ENCODE assay signal across 9 cellular contexts in the genomic region with DNA sequence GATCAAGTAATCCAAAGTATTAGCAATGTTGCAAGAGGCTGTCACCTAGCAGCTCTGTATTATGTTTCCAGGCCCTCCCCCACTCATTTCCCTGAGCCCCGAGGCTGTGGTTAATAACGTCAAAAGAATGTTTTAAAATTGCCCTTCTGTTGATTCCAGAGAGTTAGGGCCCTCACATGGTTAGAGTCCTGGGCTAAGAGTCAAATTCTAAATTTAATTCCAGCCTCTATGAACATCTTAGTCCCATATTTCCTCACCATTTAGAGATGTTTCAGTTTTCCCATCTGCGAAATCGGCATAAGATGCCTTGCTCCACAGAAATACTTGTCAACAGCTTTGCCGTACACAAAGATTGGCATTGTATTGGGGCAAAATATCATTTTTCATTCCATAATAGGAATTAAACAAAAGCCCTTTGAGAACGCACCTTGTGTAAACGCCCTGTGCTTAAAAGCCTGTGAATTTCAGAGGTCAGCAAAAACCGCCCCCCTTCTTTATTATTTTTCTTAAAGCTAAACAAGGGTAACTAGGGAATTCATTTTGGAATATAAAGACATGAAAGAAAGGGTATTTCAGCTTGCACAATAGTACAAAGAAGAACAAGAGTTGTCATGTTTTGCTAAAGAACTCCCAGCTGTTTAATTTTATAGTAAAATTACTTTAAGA.
DNase-seq lines count a peak whose midpoint lies in the region; ATAC-seq and TF ChIP-seq lines count a peak whose summit lies in the region.
"Had no signal": no experiment of that assay in that cellular context is flagged by ENCODE, and none has a peak within 500 bp of the region (broad histone marks: within the 10 kb centered on the region; RNA-seq: fewer than 3 reads in every experiment).

No MANE protein-coding gene starts in this region.

- POLR2A ChIA-PET in CD4-positive, alpha-beta T cell (lab: Charles Lee) = interaction anchor here (0.5 to 6.7 kb wide), 10 partner anchors 9 to 207 kb away, joined by 3 to 103 read pairs (median 6); a partner anchor contains a TSS
- POLR2A ChIA-PET in GM10248 (lab: Yijun Ruan, JAX) = no interaction called here

- no peak overlapping the region for H3K4me3 ChIP-seq in choroid plexus epithelial cell (ENCODE audit: low read depth, low read length)

- no peaks in the 10 kb centered on the region for H3K9me3 Mint-ChIP-seq in CD4-positive, alpha-beta T cell
- H3K9me3 Mint-ChIP-seq in nephron progenitor cell = no peaks in the 10 kb centered on the region

- no peak for ATAC-seq in CD4-positive, alpha-beta T cell (ENCODE audit: poor library complexity)
- no peak for ATAC-seq in HG03097 (IDR thresholded peaks at IDR 0.05; ENCODE audit: low FRiP score, unreplicated experiment)

- H3K9me3 ChIP-seq in CD4-positive, alpha-beta T cell (ENCODE audit: control insufficient read depth, low read length) = no peaks in the 10 kb centered on the region

- CTCF ChIA-PET in CD4-positive, alpha-beta T cell (lab: Charles Lee) = interaction anchor here (1.0 to 5.4 kb wide), 13 partner anchors 10 to 400 kb away, joined by 3 to 74 read pairs (median 10); a partner anchor contains a TSS
- CTCF ChIA-PET in GM10248 (lab: Yijun Ruan, JAX) = interaction anchor here (1.5 to 18.5 kb wide), 9 partner anchors 11 to 228 kb away, joined by 3 to 245 read pairs (median 8); no protein-coding TSS in a partner anchor

- no peaks in the 10 kb centered on the region for H3K36me3 Mint-ChIP-seq in CD4-positive, alpha-beta T cell (ENCODE audit: low read depth)
- H3K36me3 Mint-ChIP-seq in nephron progenitor cell (ENCODE audit: low read depth) = peaks cover 4% of the 10 kb centered on the region

- intact Hi-C loops in CD4-positive, alpha-beta T cell (cut with DNase I, micrococcal nuclease) = loop anchor here (5.0 to 10.0 kb wide), 5 partner anchors 48 to 398 kb away; a partner anchor contains a TSS

- no peaks in the 10 kb centered on the region for H3K27me3 Mint-ChIP-seq in CD4-positive, alpha-beta T cell
- peaks cover 3% of the 10 kb centered on the region for H3K27me3 Mint-ChIP-seq in nephron progenitor cell (ENCODE audit: low read depth, poor library complexity)

- no peak for TF ChIP-seq CTCF in CD4-positive, alpha-beta T cell (IDR thresholded peaks at IDR 0.05)
- TF ChIP-seq CTCF in choroid plexus epithelial cell (conservative IDR thresholded peaks at IDR 0.05; ENCODE audit: low read depth, low read length) (no peak), nephron progenitor cell (IDR thresholded peaks at IDR 0.05) (no peak), GM10248 (IDR thresholded peaks at IDR 0.05; ENCODE audit: control extremely low read depth, extremely low read depth, low read depth, missing control alignments) (no peak)

- no peak overlapping the region for H3K27ac ChIP-seq in CD4-positive, alpha-beta T cell (ENCODE audit: low read depth, low read length)

- H3K27ac Mint-ChIP-seq in CD4-positive, alpha-beta T cell = peak overlapping the region; percentile 80
- H3K27ac Mint-ChIP-seq in nephron progenitor cell = peak overlapping the region; percentile 16

- no peak for DNase-seq in CD4-positive, alpha-beta T cell
- DNase-seq in NCI-H146 (lab: John Stamatoyannopoulos, UW) = peak; percentile 60
- peak; percentile 88 for DNase-seq in choroid plexus epithelial cell (ENCODE audit: low read depth)
- no peak for DNase-seq in nephron progenitor cell
- no peak for DNase-seq in stimulated activated naive CD4-positive, alpha-beta T cell treated with Interleukin-2 at 50 U/mL for 16 hours (lab: John Stamatoyannopoulos, UW)
- DNase-seq in kidney glomerular epithelial cell (lab: John Stamatoyannopoulos, UW) = no peak
- DNase-seq in GM10248 (ENCODE audit: extremely low spot score) = no peak
- DNase-seq: left colon had no signal

- peaks cover 88% of the 10 kb centered on the region for H3K4me1 Mint-ChIP-seq in CD4-positive, alpha-beta T cell (ENCODE audit: low read depth)
- peaks cover 59% of the 10 kb centered on the region for H3K4me1 Mint-ChIP-seq in nephron progenitor cell

- H3K27me3 ChIP-seq in CD4-positive, alpha-beta T cell (ENCODE audit: control insufficient read depth, insufficient read depth, low read length) = no peaks in the 10 kb centered on the region

- no peak overlapping the region for H3K4me3 Mint-ChIP-seq in CD4-positive, alpha-beta T cell
- no peak overlapping the region for H3K4me3 Mint-ChIP-seq in nephron progenitor cell

Comparison
In these comparisons a context has a peak if more than half of its experiments do, and no peak if none do; other contexts are left out.
1. DNase-seq: peak in NCI-H146 (single experiment) and choroid plexus epithelial cell (single experiment); none in CD4-positive, alpha-beta T cell (0 of 10), nephron progenitor cell (single experiment), stimulated activated naive CD4-positive, alpha-beta T cell treated with Interleukin-2 at 50 U/mL for 16 hours (single experiment), kidney glomerular epithelial cell (single experiment) and GM10248 (single experiment).